ENCODE assay signal across 12 cellular contexts in genomic region chr6:50145125-50145524, GRCh38.
DNase-seq lines count a peak whose midpoint lies in the region; FAIRE-seq and TF ChIP-seq lines count a peak whose summit lies in the region.
"Had no signal": no experiment of that assay in that cellular context is flagged by ENCODE, and none has a peak within 500 bp of the region (broad histone marks: within the 10 kb centered on the region; RNA-seq: fewer than 3 reads in every experiment).

No MANE protein-coding gene starts in this region.

- no peak for FAIRE-seq in urothelium cell line (lab: Jason Lieb, UNC)

- H4K20me1 ChIP-seq in OCI-LY7 (ENCODE audit: insufficient read depth, low read length): no peaks in the 10 kb centered on the region

- H3K4me1 ChIP-seq in breast epithelium: no peaks in the 10 kb centered on the region
- no peaks in the 10 kb centered on the region for H3K4me1 ChIP-seq in OCI-LY7 (ENCODE audit: insufficient read depth, low read length, poor library complexity, severe bottlenecking)

- H3K9me3 Mint-ChIP-seq in MCF 10A (ENCODE audit: unreplicated experiment): no peaks in the 10 kb centered on the region
- H3K9me3 Mint-ChIP-seq: activated CD4-positive, alpha-beta T cell treated with anti-CD3 and anti-CD28 coated beads, Interleukin-2, amount 10 ng/mL, durations not matched to agents 24 days and 14 days had no signal

- H3K27ac ChIP-seq in breast epithelium (no peak overlapping the region), OCI-LY7 (ENCODE audit: low read depth, low read length, poor library complexity, severe bottlenecking) (no peak overlapping the region)

- H3K27ac Mint-ChIP-seq in MCF 10A (ENCODE audit: low read depth, unreplicated experiment): no peak overlapping the region
- H3K27ac Mint-ChIP-seq: activated CD4-positive, alpha-beta T cell treated with anti-CD3 and anti-CD28 coated beads, Interleukin-2, amount 10 ng/mL, durations not matched to agents 24 days and 14 days; naive thymus-derived CD8-positive, alpha-beta T cell had no signal

- H3K9me3 ChIP-seq in breast epithelium: no peaks in the 10 kb centered on the region
- no peaks in the 10 kb centered on the region for H3K9me3 ChIP-seq in OCI-LY7 (ENCODE audit: low read length)

- no TSS peak for BruUV-seq in MCF 10A (replicated peaks; lab: Mats Ljungman, UMichigan)
- BruUV-seq in OCI-LY7 (replicated peaks; lab: Mats Ljungman, UMichigan): no TSS peak

- no peak overlapping the region for H2AFZ ChIP-seq in OCI-LY7 (ENCODE audit: low read length)

- no peaks in the 10 kb centered on the region for H3K4me1 Mint-ChIP-seq in MCF 10A (ENCODE audit: insufficient read depth, unreplicated experiment)
- H3K4me1 Mint-ChIP-seq: activated CD4-positive, alpha-beta T cell treated with anti-CD3 and anti-CD28 coated beads, Interleukin-2, amount 10 ng/mL, durations not matched to agents 24 days and 14 days; naive thymus-derived CD8-positive, alpha-beta T cell had no signal

- peak; percentile 35 for TF ChIP-seq CTCF in MCF 10A (IDR thresholded peaks at IDR 0.05; ENCODE audit: unreplicated experiment)
- no peak for TF ChIP-seq CTCF in breast epithelium (IDR thresholded peaks at IDR 0.05)
- peak; percentile 75 for TF ChIP-seq CTCF in OCI-LY7 (conservative IDR thresholded peaks at IDR 0.05; ENCODE audit: low read length)
- TF ChIP-seq CTCF in epithelial cell of proximal tubule (conservative IDR thresholded peaks at IDR 0.05; ENCODE audit: low read depth, low read length): peak; percentile 71
- no peak for TF ChIP-seq CTCF in lower leg skin (IDR thresholded peaks at IDR 0.05)

- H3K27me3 Mint-ChIP-seq in MCF 10A (ENCODE audit: insufficient read depth, unreplicated experiment): peaks cover 35% of the 10 kb centered on the region
- H3K27me3 Mint-ChIP-seq: activated CD4-positive, alpha-beta T cell treated with anti-CD3 and anti-CD28 coated beads, Interleukin-2, amount 10 ng/mL, durations not matched to agents 24 days and 14 days; naive thymus-derived CD8-positive, alpha-beta T cell had no signal

- no peak overlapping the region for H3K4me3 ChIP-seq in breast epithelium
- H3K4me3 ChIP-seq in OCI-LY7 (ENCODE audit: low read depth, low read length, poor library complexity, severe bottlenecking): no peak overlapping the region
- H3K4me3 ChIP-seq in epithelial cell of proximal tubule (ENCODE audit: low read depth, low read length): no peak overlapping the region
- no peak overlapping the region for H3K4me3 ChIP-seq in lower leg skin (ENCODE audit: low read depth, poor library complexity, severe bottlenecking)

- TF ChIP-seq POLR2A in breast epithelium (IDR thresholded peaks at IDR 0.05): no peak
- no peak for TF ChIP-seq POLR2A in lower leg skin (IDR thresholded peaks at IDR 0.05)

- H3K36me3 Mint-ChIP-seq in MCF 10A (ENCODE audit: insufficient read depth, unreplicated experiment): no peaks in the 10 kb centered on the region
- H3K36me3 Mint-ChIP-seq: naive thymus-derived CD8-positive, alpha-beta T cell had no signal

- CTCF ChIA-PET in MCF 10A (lab: Yijun Ruan, JAX) (interaction anchor here (0.6 to 1.9 kb wide), 16 partner anchors 14 to 1825 kb away, joined by 3 to 9 read pairs (median 3); no protein-coding TSS in a partner anchor), OCI-LY7 (lab: Charles Lee; ENCODE audit: unreplicated experiment) (no interaction called here)

- DNase-seq in MCF 10A (ENCODE audit: unreplicated experiment): peak; percentile 12
- DNase-seq in breast epithelium (ENCODE audit: low spot score in 2 of 2): no peak
- peak; percentile 3 for DNase-seq in OCI-LY7 (ENCODE audit: low spot score)
- no peak for DNase-seq in epithelial cell of proximal tubule (ENCODE audit: low read depth)
- peak; percentile 22 for DNase-seq in urothelium cell line (ENCODE audit: low spot score)
- DNase-seq in lower leg skin (ENCODE audit: low spot score in 2 of 2): no peak
- no peak for DNase-seq in stimulated activated CD4-positive, alpha-beta T cell treated with anti-CD3 and anti-CD28 coated beads, Interleukin-2, amount 100 ng/mL, for 24 hours
- no peak for DNase-seq in amygdala (lab: John Stamatoyannopoulos, UW)
- DNase-seq: activated CD4-positive, alpha-beta T cell treated with anti-CD3 and anti-CD28 coated beads, Interleukin-2, amount 10 ng/mL, durations not matched to agents 24 days and 14 days; effector CD4-positive, alpha-beta T cell; naive thymus-derived CD8-positive, alpha-beta T cell; NCI-H1930 had no signal

- POLR2A ChIA-PET in MCF 10A (lab: Yijun Ruan, JAX): no interaction called here
- POLR2A ChIA-PET in OCI-LY7 (lab: Charles Lee): interaction anchor here (0.7 to 1.1 kb wide), 2 partner anchors 12 to 444 kb away, joined by 3 read pairs; no protein-coding TSS in a partner anchor

- H3K4me2 ChIP-seq in OCI-LY7 (ENCODE audit: low read length): no peak overlapping the region

- H3K27me3 ChIP-seq in breast epithelium: no peaks in the 10 kb centered on the region

- no peak overlapping the region for H3K4me3 Mint-ChIP-seq in MCF 10A (ENCODE audit: unreplicated experiment)
- H3K4me3 Mint-ChIP-seq: activated CD4-positive, alpha-beta T cell treated with anti-CD3 and anti-CD28 coated beads, Interleukin-2, amount 10 ng/mL, durations not matched to agents 24 days and 14 days; naive thymus-derived CD8-positive, alpha-beta T cell had no signal

- no peaks in the 10 kb centered on the region for H3K79me2 ChIP-seq in OCI-LY7 (ENCODE audit: insufficient read depth, low read depth, low read length)

- H3K36me3 ChIP-seq in breast epithelium: no peaks in the 10 kb centered on the region
- H3K36me3 ChIP-seq in OCI-LY7 (ENCODE audit: insufficient read depth, low read length): no peaks in the 10 kb centered on the region

- no peaks in the 10 kb centered on the region for H3K9me2 ChIP-seq in OCI-LY7 (ENCODE audit: insufficient read depth, low read length)

- intact Hi-C loops in MCF 10A (cut with micrococcal nuclease) (loop anchor here (5.0 kb wide), 1 partner anchor 457 kb away; no protein-coding TSS in a partner anchor), breast epithelium (cut with DNase I; ENCODE audit: low total_unique reads) (no loop called here), OCI-LY7 (cut with micrococcal nuclease; ENCODE audit: unreplicated experiment) (no loop called here), lower leg skin (cut with DNase I; ENCODE audit: low total_unique reads) (no loop called here)

Comparison
In these comparisons a context has a peak if more than half of its experiments do, and no peak if none do; other contexts are left out.
1. DNase-seq: peak in MCF 10A (single experiment), OCI-LY7 (single experiment) and urothelium cell line (single experiment); none in breast epithelium (0 of 2), epithelial cell of proximal tubule (single experiment), lower leg skin (0 of 2), stimulated activated CD4-positive, alpha-beta T cell treated with anti-CD3 and anti-CD28 coated beads, Interleukin-2, amount 100 ng/mL, for 24 hours (0 of 2) and amygdala (0 of 56).
2. CTCF ChIP-seq: peak in MCF 10A (single experiment), OCI-LY7 (single experiment) and epithelial cell of proximal tubule (single experiment); none in breast epithelium (0 of 3) and lower leg skin (0 of 3).